Comparison of ENCODE assay signal across 1 cellular context in genomic region chr16:75464130-75464918, GRCh38.
TF ChIP-seq lines count a peak whose summit lies in the region.

Gene TMEM170A (minus strand): TSS chr16:75464689. CDS start chr16:75464600, 89 bp downstream.

TF ChIP-seq in HEK293, 187 proteins besides CTCF, POLR2A, EP300 and RAD21 (continued from another document):
- TF ChIP-seq ZNF580 (tag by site-specific recombination; IDR thresholded peaks at IDR 0.05) (0 out of 2 replicates have a peak, but pooled peaks have one; percentile 17), ZNF529 (tag by site-specific recombination; IDR thresholded peaks at IDR 0.05; ENCODE audit: insufficient replicate concordance) (no peak), ZFP41 (tag by site-specific recombination; IDR thresholded peaks at IDR 0.05; ENCODE audit: borderline replicate concordance) (no peak), GLIS1 (tag by site-specific recombination; IDR thresholded peaks at IDR 0.05) (peak; percentile 66), ZEB2 (tag by site-specific recombination; IDR thresholded peaks at IDR 0.05) (peak; percentile 81), ZNF302 (tag by site-specific recombination; IDR thresholded peaks at IDR 0.05; ENCODE audit: low read depth) (no peak), KLF7 (tag by site-specific recombination; IDR thresholded peaks at IDR 0.05; ENCODE audit: borderline replicate concordance) (no peak; the same call in 1 of the 2 replicates), ZBTB11 (tag by site-specific recombination; conservative IDR thresholded peaks at IDR 0.05; ENCODE audit: low read depth) (peak; percentile 22; the same call in 1 of the 2 replicates), ZNF148 (tag by site-specific recombination; IDR thresholded peaks at IDR 0.05; ENCODE audit: borderline replicate concordance) (no peak), ZNF518A (tag by site-specific recombination; conservative IDR thresholded peaks at IDR 0.05; ENCODE audit: low read depth) (no peak), ZNF157 (tag by site-specific recombination; IDR thresholded peaks at IDR 0.05) (no peak), GLI2 (tag by site-specific recombination; IDR thresholded peaks at IDR 0.05; ENCODE audit: borderline replicate concordance, low read depth) (no peak), ZNF16 (tag by site-specific recombination; IDR thresholded peaks at IDR 0.05; ENCODE audit: low read depth) (no peak), TRIM28 (IDR thresholded peaks at IDR 0.05; ENCODE audit: borderline replicate concordance, low read length) (no peak), PATZ1 (tag by site-specific recombination; IDR thresholded peaks at IDR 0.05) (peak; percentile 96), INSM2 (tag by site-specific recombination; IDR thresholded peaks at IDR 0.05) (peak; percentile 34; the same call in 1 of the 2 replicates), YY2 (tag by site-specific recombination; IDR thresholded peaks at IDR 0.05) (no peak), ZNF184 (tag by site-specific recombination; IDR thresholded peaks at IDR 0.05) (no peak), TCF7L2 (IDR thresholded peaks at IDR 0.05; ENCODE audit: borderline replicate concordance, low read depth, low read length) (no peak), ZBTB10 (tag by site-specific recombination; IDR thresholded peaks at IDR 0.05) (peak; percentile 90)
